In genomic region chr4:111957131-111957530, GRCh38 we compare ENCODE assay signal across 21 cellular contexts.
DNase-seq lines count a peak whose midpoint lies in the region; ATAC-seq, FAIRE-seq and TF ChIP-seq lines count a peak whose summit lies in the region.
"Had no signal": no experiment of that assay in that cellular context is flagged by ENCODE, and none has a peak within 500 bp of the region (broad histone marks: within the 10 kb centered on the region; RNA-seq: fewer than 3 reads in every experiment).

No MANE protein-coding gene starts in this region.

- H3K79me1 ChIP-seq in H1 (ENCODE audit: low read depth, low read length): no peaks in the 10 kb centered on the region

- H3K4me3 ChIP-seq in H1 (ENCODE audit: extremely low read depth in 1 of 4, insufficient read depth in 2 of 4, low read depth in 3 of 4, low read length in 4 of 4): no peak overlapping the region
- H3K4me3 ChIP-seq: A549; BLaER1 treated with 17β-estradiol and CSF1 and Interleukin-3, amounts not matched to agents 10 nM and 100 nM; GM12878 had no signal

- TF ChIP-seq POLR2A in H1 (IDR thresholded peaks at IDR 0.05; ENCODE audit: control extremely low read depth in 1 of 2, low read depth in 2 of 2, low read length in 2 of 2): no peak

- no peak overlapping the region for H2AK5ac ChIP-seq in H1 (ENCODE audit: low read depth, low read length)

- H4K20me1 ChIP-seq in H1 (replicated peaks in 1 of 2; ENCODE audit: control insufficient read depth in 1 of 2, insufficient read depth in 2 of 2, low read length in 2 of 2): no peaks in the 10 kb centered on the region
- H4K20me1 ChIP-seq: BLaER1 treated with 17β-estradiol and CSF1 and Interleukin-3, amounts not matched to agents 10 nM and 100 nM had no signal

- H4K91ac ChIP-seq in H1 (replicated peaks; ENCODE audit: insufficient read length, low read length): no peak overlapping the region

- no peak overlapping the region for H4K8ac ChIP-seq in H1 (ENCODE audit: extremely low read depth, insufficient read depth, low read length)

- no peak for TF ChIP-seq RAD21 in H1 (IDR thresholded peaks at IDR 0.05 in 1 of 2, conservative IDR thresholded peaks at IDR 0.05 in 1 of 2; ENCODE audit: low read depth in 2 of 2, low read length in 2 of 2)

- H3K4me1 ChIP-seq in H1 (replicated peaks in 1 of 4; ENCODE audit: control insufficient read depth in 3 of 4, insufficient read depth in 4 of 4, low read length in 3 of 4): no peaks in the 10 kb centered on the region

- no peak overlapping the region for H3K9ac ChIP-seq in H1 (replicated peaks in 1 of 4; ENCODE audit: extremely low read depth in 1 of 4, low read depth in 3 of 4, low read length in 3 of 4)
- H3K9ac ChIP-seq: BLaER1 treated with 17β-estradiol and CSF1 and Interleukin-3, amounts not matched to agents 10 nM and 100 nM had no signal

- H2BK120ac ChIP-seq in H1 (replicated peaks; ENCODE audit: low read depth, low read length): no peak overlapping the region

- H2BK15ac ChIP-seq in H1 (ENCODE audit: low read length): no peak overlapping the region

- no peaks in the 10 kb centered on the region for H3K27me3 ChIP-seq in H1 (replicated peaks in 1 of 4; ENCODE audit: control insufficient read depth in 3 of 4, extremely low read depth in 1 of 4, insufficient read depth in 3 of 4, low read length in 3 of 4)
- H3K27me3 ChIP-seq: BLaER1 treated with 17β-estradiol and CSF1 and Interleukin-3, amounts not matched to agents 10 nM and 100 nM had no signal

- H3K4me2 ChIP-seq in H1 (ENCODE audit: insufficient read depth in 1 of 2, low read depth in 2 of 2, low read length in 2 of 2): no peak overlapping the region

- no peak overlapping the region for H2BK12ac ChIP-seq in H1 (ENCODE audit: low read depth, low read length)

- peak; percentile 21 for DNase-seq in CD1c-positive myeloid dendritic cell (ENCODE audit: extremely low spot score)
- no peak for DNase-seq in H1 (ENCODE audit: low read depth in 1 of 2, low spot score in 2 of 2)
- peak; percentile 59 for DNase-seq in putamen (ENCODE audit: low spot score)
- no peak for DNase-seq in activated CD4-positive, CD25-positive, alpha-beta regulatory T cell treated with anti-CD3 and anti-CD28 coated beads, Interleukin-2, amount 50 U/mL, for 72 hours
- DNase-seq: AML-193; CD4-positive, alpha-beta memory T cell; CD4-positive, CD25-positive, alpha-beta regulatory T cell; CD8-positive, alpha-beta memory T cell; COR-L47; DMS 273 treated with DMSO at 0.1 percent for 48 hours; DMS153; DMS53; DMS79; DND-41; EL; GDM1 had no signal

- H3K27ac ChIP-seq in H1 (ENCODE audit: low read depth, low read length): no peak overlapping the region
- H3K27ac ChIP-seq: A549; BLaER1 treated with 17β-estradiol and CSF1 and Interleukin-3, amounts not matched to agents 10 nM and 100 nM; C4-2B had no signal

- H3K23me2 ChIP-seq in H1 (ENCODE audit: low read depth, low read length): peaks cover 2% of the 10 kb centered on the region; the same call in 1 of the 2 replicates

- no peak overlapping the region for H3K23ac ChIP-seq in H1 (ENCODE audit: insufficient read length)

- H3K18ac ChIP-seq in H1 (ENCODE audit: extremely low read depth, low read length): no peak overlapping the region

- H3K9me3 ChIP-seq in H1 (ENCODE audit: insufficient read depth in 2 of 2, low read depth in 1 of 2, low read length in 1 of 2): no peaks in the 10 kb centered on the region
- H3K9me3 ChIP-seq: A549 had no signal

- H2AFZ ChIP-seq in H1 (ENCODE audit: low read length): no peak overlapping the region

- CTCF ChIA-PET in H1 (lab: Charles Lee; ENCODE audit: partially characterized antibody): interaction anchor here (0.6 to 6.2 kb wide), 3 partner anchors 12 to 72 kb away, joined by 3 to 36 read pairs (median 3); no protein-coding TSS in a partner anchor

- no peak for ATAC-seq in HG03135 (IDR thresholded peaks at IDR 0.05; ENCODE audit: unreplicated experiment)
- ATAC-seq: A549, GM12878 had no signal

- H3K79me2 ChIP-seq in H1 (ENCODE audit: control insufficient read depth in 1 of 2, insufficient read depth in 2 of 2, low read length in 2 of 2): no peaks in the 10 kb centered on the region

- 63 to 100% methylated on average over 1 to 3 of the region's 3 CpGs for WGBS in H1 (ENCODE audit: extremely low coverage in 1 of 2, insufficient coverage in 1 of 2, insufficient read length in 1 of 2, insufficient replicate concordance in 2 of 2, low coverage in 1 of 2, low lambda C conversion rate in 2 of 2, missing lambda C conversion rate in 1 of 2), 2 experiments

- no peaks in the 10 kb centered on the region for H3K36me3 ChIP-seq in H1 (ENCODE audit: control insufficient read depth in 2 of 4, insufficient read depth in 4 of 4, low read length in 3 of 4)
- H3K36me3 ChIP-seq: BLaER1 treated with 17β-estradiol and CSF1 and Interleukin-3, amounts not matched to agents 10 nM and 100 nM had no signal

- no peak for TF ChIP-seq CTCF in H1 (IDR thresholded peaks at IDR 0.05; ENCODE audit: control extremely low read depth in 1 of 3, insufficient read depth in 1 of 3, low read depth in 1 of 3, low read length in 3 of 3)

- H3K14ac ChIP-seq in H1 (ENCODE audit: insufficient read length): no peak overlapping the region

- peak overlapping the region; percentile 27 for H3K56ac ChIP-seq in H1 (replicated peaks; ENCODE audit: insufficient read length, low read depth, low read length)

- no peak for TF ChIP-seq EP300 in H1 (IDR thresholded peaks at IDR 0.05; ENCODE audit: borderline replicate concordance in 1 of 2, low read depth in 2 of 2, low read length in 2 of 2)

- H2BK5ac ChIP-seq in H1 (ENCODE audit: low read depth, low read length): no peak overlapping the region

- H3K4ac ChIP-seq in H1 (replicated peaks; ENCODE audit: insufficient read length, low read depth, low read length): no peak overlapping the region

- FAIRE-seq in H1 (lab: Jason Lieb, UNC): no peak
- FAIRE-seq: A549, GM12878 had no signal

- no peak overlapping the region for H2BK20ac ChIP-seq in H1 (ENCODE audit: low read length)

- POLR2A ChIA-PET in H1 (lab: Charles Lee; ENCODE audit: partially characterized antibody): no interaction called here

- no peak overlapping the region for H4K5ac ChIP-seq in H1 (ENCODE audit: insufficient read length, low read depth, low read length)

TF ChIP-seq in H1, 55 proteins besides CTCF, POLR2A, EP300 and RAD21 (continues in another document):
- TF ChIP-seq HDAC6 (IDR thresholded peaks at IDR 0.05; ENCODE audit: low read depth, low read length) (no peak), KDM5A (IDR thresholded peaks at IDR 0.05; ENCODE audit: low read length) (no peak), GABPA (IDR thresholded peaks at IDR 0.05; ENCODE audit: borderline replicate concordance, insufficient read depth, low read length) (no peak), SIRT6 (IDR thresholded peaks at IDR 0.05; ENCODE audit: low read length) (no peak), RNF2 (IDR thresholded peaks at IDR 0.05; ENCODE audit: borderline replicate concordance, low read depth, low read length, missing control alignments, poor library complexity, severe bottlenecking) (no peak), SIX5 (IDR thresholded peaks at IDR 0.05; ENCODE audit: low read depth, low read length) (no peak), TAF7 (optimal IDR thresholded peaks at IDR 0.05; ENCODE audit: borderline replicate concordance, low read depth, low read length) (no peak), SUZ12 (IDR thresholded peaks at IDR 0.05; ENCODE audit: low read length) (no peak), PHF8 (conservative IDR thresholded peaks at IDR 0.05; ENCODE audit: low read depth, low read length) (no peak), POLR2AphosphoS5 (IDR thresholded peaks at IDR 0.05; ENCODE audit: low read depth, low read length) (no peak), SP4 (IDR thresholded peaks at IDR 0.05; ENCODE audit: low read length) (no peak), BCL11A (IDR thresholded peaks at IDR 0.05; ENCODE audit: low read depth in 2 of 2, low read length in 2 of 2) (no peak)

Comparison
In these comparisons a context has a peak if more than half of its experiments do, and no peak if none do; other contexts are left out.
1. DNase-seq: peak in CD1c-positive myeloid dendritic cell (single experiment) and putamen (single experiment); none in H1 (0 of 2) and activated CD4-positive, CD25-positive, alpha-beta regulatory T cell treated with anti-CD3 and anti-CD28 coated beads, Interleukin-2, amount 50 U/mL, for 72 hours (single experiment).